Comparison of ENCODE assay signal across 8 cellular contexts in the genomic region with DNA sequence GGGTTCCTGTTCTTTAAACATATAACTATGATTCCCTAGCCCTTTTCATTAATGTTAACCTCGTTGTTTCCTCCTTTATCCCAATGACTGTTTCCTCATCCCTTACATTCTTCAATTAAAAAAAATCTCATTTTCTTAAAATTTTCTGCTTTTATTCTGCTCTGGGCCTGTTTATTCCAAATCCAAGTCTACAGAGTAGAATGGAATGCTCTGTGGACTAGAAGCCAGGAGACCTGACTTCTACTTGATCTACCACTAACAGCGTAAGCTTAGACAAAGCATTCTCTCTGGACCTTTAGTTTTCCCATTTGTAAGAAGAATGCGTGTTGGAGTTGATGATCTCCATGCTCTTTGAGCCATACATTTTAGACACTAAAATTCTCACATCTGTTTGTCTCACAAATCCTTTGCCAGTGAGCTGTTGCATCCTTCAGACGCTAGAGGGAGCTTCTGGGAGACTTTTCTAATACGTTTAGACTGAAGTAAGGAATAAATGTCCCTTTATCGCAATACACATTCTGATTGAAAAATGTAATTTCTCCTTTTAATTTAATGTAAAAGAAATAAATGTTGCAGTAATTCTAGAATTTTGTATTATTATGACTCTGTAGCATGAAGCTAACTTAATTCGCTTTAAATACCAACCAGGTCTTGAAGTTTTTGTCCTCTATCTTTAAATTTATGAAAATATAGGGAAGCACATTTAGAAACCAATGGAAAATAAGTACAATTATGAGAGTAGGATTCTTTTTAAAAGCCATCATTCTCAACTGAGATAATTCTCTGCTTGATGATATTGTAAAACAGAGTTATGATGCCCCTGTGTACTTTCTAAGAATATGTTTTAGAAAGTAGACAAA. TPM values are rescaled to one million over a fixed set of nuclear protein-coding genes. Genes with fewer than 3 reads are reported as not detected.
DNase-seq lines count a peak whose midpoint lies in the region; ATAC-seq and TF ChIP-seq lines count a peak whose summit lies in the region.

No MANE protein-coding gene starts in this region.

- WGBS in gastroesophageal sphincter (ENCODE audit: low coverage in 1 of 2), 2 donors: 20% methylated on average over 7 of the region's 7 CpGs

- H3K4me3 ChIP-seq in WERI-Rb-1 (ENCODE audit: low read depth, low read length) (no peak overlapping the region), gastroesophageal sphincter (no peak overlapping the region)

- H3K9me3 ChIP-seq in WERI-Rb-1 (ENCODE audit: severe bottlenecking) (no peaks in the 10 kb centered on the region), gastroesophageal sphincter (no peaks in the 10 kb centered on the region)

- no peak for TF ChIP-seq EP300 in gastroesophageal sphincter (IDR thresholded peaks at IDR 0.05)

- H3K27me3 ChIP-seq in WERI-Rb-1 (ENCODE audit: insufficient read depth, low read depth, severe bottlenecking) (no peaks in the 10 kb centered on the region), gastroesophageal sphincter (peaks cover 3% of the 10 kb centered on the region)

- no peaks in the 10 kb centered on the region for H3K36me3 ChIP-seq in WERI-Rb-1
- H3K36me3 ChIP-seq in gastroesophageal sphincter: no peaks in the 10 kb centered on the region

- no peaks in the 10 kb centered on the region for H3K4me1 ChIP-seq in gastroesophageal sphincter

- H3K27ac ChIP-seq in WERI-Rb-1: no peak overlapping the region
- no peak overlapping the region for H3K27ac ChIP-seq in gastroesophageal sphincter

- peak; percentile 58 for DNase-seq in COR-L47 (lab: John Stamatoyannopoulos, UW)
- peak; percentile 57 for DNase-seq in NCI-H2029 treated with DMSO at 0.1 percent for 48 hours (lab: John Stamatoyannopoulos, UW)
- DNase-seq in WERI-Rb-1: peak; percentile 34
- peak; percentile 69 for DNase-seq in renal cortical epithelial cell (ENCODE audit: low read depth)
- DNase-seq in DMS79 treated with DMSO at 0.1 percent for 48 hours (lab: John Stamatoyannopoulos, UW): no peak

- peak; percentile 63 for ATAC-seq in GM18520 (IDR thresholded peaks at IDR 0.05; ENCODE audit: unreplicated experiment)
- peak; percentile 51 for ATAC-seq in HG03060 (IDR thresholded peaks at IDR 0.05; ENCODE audit: low read depth, unreplicated experiment)
- ATAC-seq in gastroesophageal sphincter: no peak

- no peak for TF ChIP-seq POLR2A in gastroesophageal sphincter (IDR thresholded peaks at IDR 0.05)

- TF ChIP-seq CTCF in WERI-Rb-1 (IDR thresholded peaks at IDR 0.05; ENCODE audit: low read depth, low read length) (peak; percentile 44; the same call in 1 of the 2 replicates), gastroesophageal sphincter (IDR thresholded peaks at IDR 0.05) (peak; percentile 48 to 85 (median 68))

RNA-seq across cellular contexts. Expression of a gene that starts 21.7 kb away (rescaled TPM):
- total RNA-seq in gastroesophageal sphincter: not detected
- total RNA-seq in renal cortical epithelial cell: 1.5 TPM in 1 of 2 replicates, not detected in the other
